8 cellular contexts compared by ENCODE assay signal in genomic region chr7:24826662-24827020, GRCh38.
DNase-seq lines count a peak whose midpoint lies in the region; ATAC-seq and TF ChIP-seq lines count a peak whose summit lies in the region.

No MANE protein-coding gene starts in this region.

- H3K4me2 ChIP-seq in DOHH2 (ENCODE audit: low read length) = peak overlapping the region; percentile 28

- TF ChIP-seq CTCF in DOHH2 (IDR thresholded peaks at IDR 0.05; ENCODE audit: low read depth, low read length, poor library complexity, severe bottlenecking) (no peak), RWPE1 (conservative IDR thresholded peaks at IDR 0.05; ENCODE audit: low read depth) (no peak), colonic mucosa (IDR thresholded peaks at IDR 0.05) (no peak), upper lobe of right lung (IDR thresholded peaks at IDR 0.05) (no peak)

- no peaks in the 10 kb centered on the region for H4K20me1 ChIP-seq in DOHH2 (ENCODE audit: control insufficient read depth, insufficient read depth, low read depth, low read length)

- H3K4me3 ChIP-seq in DOHH2 (ENCODE audit: low read length) (no peak overlapping the region), colonic mucosa (no peak overlapping the region), upper lobe of right lung (no peak overlapping the region)

- POLR2A ChIA-PET in RWPE1 (lab: Yijun Ruan, JAX; ENCODE audit: low non-redundant PET) = no interaction called here

- H3K27me3 ChIP-seq in DOHH2 (ENCODE audit: control insufficient read depth, low read length) (no peaks in the 10 kb centered on the region), colonic mucosa (no peaks in the 10 kb centered on the region), upper lobe of right lung (no peaks in the 10 kb centered on the region)

- peaks cover 96% of the 10 kb centered on the region for H3K36me3 ChIP-seq in DOHH2 (ENCODE audit: control insufficient read depth, low read length)
- H3K36me3 ChIP-seq in colonic mucosa = no peaks in the 10 kb centered on the region
- H3K36me3 ChIP-seq in upper lobe of right lung = no peaks in the 10 kb centered on the region

- peaks cover 63% of the 10 kb centered on the region for H3F3A ChIP-seq in DOHH2 (ENCODE audit: control insufficient read depth, insufficient read depth)

- no peak overlapping the region for H3K9ac ChIP-seq in colonic mucosa (ENCODE audit: low read depth in 2 of 2, low read length in 2 of 2)

- no peaks in the 10 kb centered on the region for H3K9me2 ChIP-seq in DOHH2 (replicated peaks; ENCODE audit: control insufficient read depth, low read length)

- CTCF ChIA-PET in RWPE1 (lab: Yijun Ruan, JAX) = interaction anchor here (0.6 to 2.3 kb wide), 4 partner anchors 14 to 1434 kb away, joined by 4 to 7 read pairs (median 4); partner anchors contain the start of gene OSBPL3

- H3K79me2 ChIP-seq in DOHH2 (ENCODE audit: control insufficient read depth, low read length) = peaks cover 25% of the 10 kb centered on the region

- intact Hi-C loops in colonic mucosa (cut with DNase I) = no loop called here
- intact Hi-C loops in upper lobe of right lung (cut with DNase I) = no loop called here

- H3K9me3 ChIP-seq in DOHH2 (ENCODE audit: control insufficient read depth, insufficient read depth, low read length) (no peaks in the 10 kb centered on the region), colonic mucosa (no peaks in the 10 kb centered on the region), upper lobe of right lung (no peaks in the 10 kb centered on the region)

- ATAC-seq in GM21515 (IDR thresholded peaks at IDR 0.05; ENCODE audit: unreplicated experiment) (no peak), upper lobe of right lung (no peak), GM21447 (IDR thresholded peaks at IDR 0.05; ENCODE audit: unreplicated experiment) (no peak)

- no peak for DNase-seq in RWPE1 (ENCODE audit: low spot score)
- DNase-seq in colonic mucosa = no peak
- peak; percentile 25 for DNase-seq in renal cortical epithelial cell (ENCODE audit: low read depth)
- DNase-seq in dedifferentiated amniotic fluid mesenchymal stem cell (ENCODE audit: extremely low spot score) = no peak
- DNase-seq in upper lobe of right lung = no peak

- peaks cover 99% of the 10 kb centered on the region for H3K4me1 ChIP-seq in DOHH2 (ENCODE audit: control insufficient read depth, low read length)
- H3K4me1 ChIP-seq in colonic mucosa = peaks cover 20% of the 10 kb centered on the region
- peaks cover 30% of the 10 kb centered on the region for H3K4me1 ChIP-seq in upper lobe of right lung

- H3K27ac ChIP-seq in DOHH2 (ENCODE audit: low read depth, low read length) = peak overlapping the region; percentile 33
- H3K27ac ChIP-seq in RWPE1 = peak overlapping the region; percentile 90
- H3K27ac ChIP-seq in colonic mucosa = peak overlapping the region; percentile 65
- no peak overlapping the region for H3K27ac ChIP-seq in upper lobe of right lung
